In genomic region chr1:53588053-53588779, GRCh38 we compare ENCODE assay signal across 16 cellular contexts.
A peak's percentile ranks its signal among the peaks of the same experiment; 100 is the strongest.
DNase-seq lines count a peak whose midpoint lies in the region; ATAC-seq and TF ChIP-seq lines count a peak whose summit lies in the region.
"Had no signal": no experiment of that assay in that cellular context is flagged by ENCODE, and none has a peak within 500 bp of the region (broad histone marks: within the 10 kb centered on the region; RNA-seq: fewer than 3 reads in every experiment).

No MANE protein-coding gene starts in this region.

- peaks cover 13% of the 10 kb centered on the region for H3K36me3 Mint-ChIP-seq in chondrocyte (ENCODE audit: low read depth)
- no peaks in the 10 kb centered on the region for H3K36me3 Mint-ChIP-seq in nephron (ENCODE audit: low read depth)

- H3K9ac ChIP-seq in SK-N-SH: no peak overlapping the region
- H3K9ac ChIP-seq: BLaER1 had no signal

- H3K4me1 Mint-ChIP-seq in chondrocyte (ENCODE audit: low read depth) (peaks cover 36% of the 10 kb centered on the region), nephron (peaks cover 69% of the 10 kb centered on the region)

- H3K27ac ChIP-seq in SK-N-SH (ENCODE audit: low read depth in 2 of 2, low read length in 1 of 2) (no peak overlapping the region; a peak in 1 of 4 replicates), upper lobe of right lung (no peak overlapping the region), gastrocnemius medialis (no peak overlapping the region)
- H3K27ac ChIP-seq: 22Rv1, BLaER1 had no signal

- no peak for TF ChIP-seq EP300 in SK-N-SH (IDR thresholded peaks at IDR 0.05; ENCODE audit: borderline replicate concordance in 1 of 2, low read depth in 1 of 2, low read length in 1 of 2)

- no peak for ATAC-seq in SK-N-SH treated with all-trans-retinoic acid at 6 μM for 48 hours
- ATAC-seq in upper lobe of right lung: no peak
- ATAC-seq in HG02840 (IDR thresholded peaks at IDR 0.05; ENCODE audit: low FRiP score, unreplicated experiment): no peak
- no peak for ATAC-seq in gastrocnemius medialis
- ATAC-seq: HepG2, Right ventricle myocardium inferior had no signal

- in situ Hi-C loops in gastrocnemius medialis (cut with MboI; ENCODE audit: low sequenced_read_pairs in 4 of 4): no loop called here

- H3K9me3 ChIP-seq in SK-N-SH (no peaks in the 10 kb centered on the region), upper lobe of right lung (no peaks in the 10 kb centered on the region), gastrocnemius medialis (no peaks in the 10 kb centered on the region)
- H3K9me3 ChIP-seq: BLaER1, MG63 had no signal

- H3K27me3 Mint-ChIP-seq in chondrocyte (ENCODE audit: low read depth) (no peaks in the 10 kb centered on the region), nephron (ENCODE audit: low read depth) (peaks cover 45% of the 10 kb centered on the region)

- no peaks in the 10 kb centered on the region for H3K9me2 ChIP-seq in SK-N-SH

- H2AFZ ChIP-seq in SK-N-SH (ENCODE audit: low read depth): no peak overlapping the region

- H3K36me3 ChIP-seq in SK-N-SH (replicated peaks in 1 of 2; ENCODE audit: control insufficient read depth in 1 of 2, insufficient read depth in 2 of 2, low read length in 1 of 2): no peaks in the 10 kb centered on the region
- no peaks in the 10 kb centered on the region for H3K36me3 ChIP-seq in upper lobe of right lung
- H3K36me3 ChIP-seq in gastrocnemius medialis: no peaks in the 10 kb centered on the region
- H3K36me3 ChIP-seq: BLaER1, MG63 had no signal

- no peak for TF ChIP-seq RAD21 in SK-N-SH (IDR thresholded peaks at IDR 0.05; ENCODE audit: low read length)

- no peaks in the 10 kb centered on the region for H3K79me2 ChIP-seq in SK-N-SH (ENCODE audit: insufficient read depth)

- peak overlapping the region; percentile 36 for H3K27ac Mint-ChIP-seq in chondrocyte (ENCODE audit: unreplicated experiment)
- H3K27ac Mint-ChIP-seq in nephron: peak overlapping the region; percentile 48 to 82 (median 55)

- H3F3A ChIP-seq in SK-N-SH (replicated peaks; ENCODE audit: insufficient read depth): no peaks in the 10 kb centered on the region

- intact Hi-C loops in upper lobe of right lung (cut with DNase I): no loop called here
- intact Hi-C loops in gastrocnemius medialis (cut with DNase I; ENCODE audit: low total_unique reads): no loop called here

- POLR2A ChIA-PET in SK-N-SH (lab: Yijun Ruan, JAX): no interaction called here

- H3K9me3 Mint-ChIP-seq in chondrocyte (ENCODE audit: low read depth) (no peaks in the 10 kb centered on the region), nephron (no peaks in the 10 kb centered on the region)

- H3K27me3 ChIP-seq in SK-N-SH (ENCODE audit: insufficient read depth) (no peaks in the 10 kb centered on the region), upper lobe of right lung (no peaks in the 10 kb centered on the region), gastrocnemius medialis (no peaks in the 10 kb centered on the region)
- H3K27me3 ChIP-seq: BLaER1, MG63 had no signal

- H3K4me1 ChIP-seq in SK-N-SH (ENCODE audit: control insufficient read depth in 1 of 2, insufficient read depth in 2 of 2, low read depth in 1 of 2, low read length in 1 of 2) (peaks cover 6 to 90% of the 10 kb centered on the region in 2 experiments; a peak in 2 of 4 replicates), upper lobe of right lung (no peaks in the 10 kb centered on the region), gastrocnemius medialis (no peaks in the 10 kb centered on the region)

- TF ChIP-seq CTCF in SK-N-SH (IDR thresholded peaks at IDR 0.05): no peak
- TF ChIP-seq CTCF in chondrocyte (IDR thresholded peaks at IDR 0.05): no peak
- no peak for TF ChIP-seq CTCF in nephron (IDR thresholded peaks at IDR 0.05; ENCODE audit: unreplicated experiment in 3 of 3)
- TF ChIP-seq CTCF in upper lobe of right lung (IDR thresholded peaks at IDR 0.05): no peak
- no peak for TF ChIP-seq CTCF in gastrocnemius medialis (IDR thresholded peaks at IDR 0.05 in 4 of 5, conservative IDR thresholded peaks at IDR 0.05 in 1 of 5)

- TF ChIP-seq POLR2A in gastrocnemius medialis (IDR thresholded peaks at IDR 0.05): no peak

- DNase-seq in SK-N-SH (peak; percentile 7), chondrocyte (ENCODE audit: low spot score) (peak; percentile 35), upper lobe of right lung (peak; percentile 20), pons (ENCODE audit: low spot score) (no peak), gastrocnemius medialis (no peak)
- DNase-seq: MG63, NCI-H1105 treated with DMSO at 0.1 percent for 48 hours, NCI-H187 treated with DMSO at 0.1 percent for 48 hours, NCI-H774 had no signal

- H3K4me2 ChIP-seq in SK-N-SH: no peak overlapping the region
- H3K4me2 ChIP-seq: BLaER1 had no signal

- H3K4me3 Mint-ChIP-seq in chondrocyte (ENCODE audit: unreplicated experiment) (no peak overlapping the region), nephron (no peak overlapping the region)

- H3K4me3 ChIP-seq in SK-N-SH (ENCODE audit: low read depth in 2 of 2, low read length in 1 of 2) (no peak overlapping the region), upper lobe of right lung (no peak overlapping the region), gastrocnemius medialis (no peak overlapping the region)
- H3K4me3 ChIP-seq: BLaER1, MG63 had no signal

- no peaks in the 10 kb centered on the region for H4K20me1 ChIP-seq in SK-N-SH (ENCODE audit: insufficient read depth)
- H4K20me1 ChIP-seq: BLaER1 had no signal

- WGBS in SK-N-SH (ENCODE audit: low lambda C conversion rate): 59% methylated on average over 6 of the region's 6 CpGs

- CTCF ChIA-PET in SK-N-SH (lab: Yijun Ruan, JAX): interaction anchor here (1.2 to 1.5 kb wide), 3 partner anchors 11 to 102 kb away, joined by 3 to 5 read pairs (median 3); no protein-coding TSS in a partner anchor

TF ChIP-seq in SK-N-SH, 30 proteins besides CTCF, POLR2A, EP300 and RAD21:
- TF ChIP-seq ELF1 (IDR thresholded peaks at IDR 0.05) (no peak), EZH2phosphoT487 (IDR thresholded peaks at IDR 0.05; ENCODE audit: borderline replicate concordance, low read depth) (no peak), SMC3 (IDR thresholded peaks at IDR 0.05; ENCODE audit: low read depth, low read length) (no peak), POLR2AphosphoS5 (IDR thresholded peaks at IDR 0.05; ENCODE audit: low read depth, low read length) (no peak), MAX (IDR thresholded peaks at IDR 0.05; ENCODE audit: low read depth) (no peak), USF2 (IDR thresholded peaks at IDR 0.05; ENCODE audit: borderline replicate concordance, low read depth, low read length) (no peak), MXI1 (IDR thresholded peaks at IDR 0.05; ENCODE audit: low read depth, low read length) (no peak)

TF ChIP-seq in SK-N-SH treated with all-trans-retinoic acid at 6 μM for 48 hours, 23 proteins besides CTCF, POLR2A, EP300 and RAD21:
- no peak for TF ChIP-seq ZNF70 (CRISPR knock-in tag; IDR thresholded peaks at IDR 0.05)
- no peak for TF ChIP-seq ZFP30 (CRISPR knock-in tag; IDR thresholded peaks at IDR 0.05)
- TF ChIP-seq TSHZ2 (CRISPR knock-in tag; IDR thresholded peaks at IDR 0.05): no peak
- TF ChIP-seq BACH2 (CRISPR knock-in tag; IDR thresholded peaks at IDR 0.05; ENCODE audit: borderline replicate concordance): no peak
- TF ChIP-seq TCF4 (CRISPR knock-in tag; IDR thresholded peaks at IDR 0.05; ENCODE audit: borderline replicate concordance): no peak
- TF ChIP-seq CSRNP3 (CRISPR knock-in tag; IDR thresholded peaks at IDR 0.05): no peak
- no peak for TF ChIP-seq ZFP3 (CRISPR knock-in tag; IDR thresholded peaks at IDR 0.05)
- no peak for TF ChIP-seq ZNF565 (CRISPR knock-in tag; conservative IDR thresholded peaks at IDR 0.05; ENCODE audit: low read depth)
- TF ChIP-seq CSDC2 (CRISPR knock-in tag; IDR thresholded peaks at IDR 0.05): no peak
- TF ChIP-seq PPARA (CRISPR knock-in tag; IDR thresholded peaks at IDR 0.05; ENCODE audit: borderline replicate concordance): no peak
- TF ChIP-seq OSR1 (CRISPR knock-in tag; IDR thresholded peaks at IDR 0.05): no peak
- TF ChIP-seq ISL1 (CRISPR knock-in tag; IDR thresholded peaks at IDR 0.05): no peak
- TF ChIP-seq ZC3H10 (CRISPR knock-in tag; IDR thresholded peaks at IDR 0.05): no peak
- TF ChIP-seq RARB (CRISPR knock-in tag; IDR thresholded peaks at IDR 0.05): no peak

Comparison
In these comparisons a context has a peak if more than half of its experiments do, and no peak if none do; other contexts are left out.
1. DNase-seq: peak in SK-N-SH (single experiment), chondrocyte (single experiment) and upper lobe of right lung (single experiment); none in pons (single experiment) and gastrocnemius medialis (0 of 2).